Comparison of ENCODE assay signal across 13 cellular contexts in the genomic region with DNA sequence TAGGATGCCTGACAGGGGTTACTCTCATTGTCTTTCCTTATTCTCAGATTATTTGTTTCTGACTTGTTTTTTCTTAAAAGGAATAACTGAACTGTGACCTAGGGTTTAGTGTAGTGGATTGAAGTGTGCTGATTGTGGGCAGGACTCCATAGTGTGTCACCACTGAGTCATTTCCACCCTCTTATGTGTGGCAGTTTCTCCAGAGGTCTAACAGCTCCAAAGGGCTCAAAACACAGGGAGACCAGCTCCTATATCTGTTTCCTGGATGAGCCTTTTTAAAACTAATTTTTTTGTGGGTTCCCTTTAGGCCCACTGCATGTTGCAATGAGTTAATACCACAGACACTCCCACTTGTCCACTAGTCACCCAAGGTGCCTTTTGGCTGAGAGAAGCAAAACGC.
A peak's percentile ranks its signal among the peaks of the same experiment; 100 is the strongest.
DNase-seq lines count a peak whose midpoint lies in the region; ATAC-seq, FAIRE-seq and TF ChIP-seq lines count a peak whose summit lies in the region.
"Had no signal": no experiment of that assay in that cellular context is flagged by ENCODE, and none has a peak within 500 bp of the region (broad histone marks: within the 10 kb centered on the region; RNA-seq: fewer than 3 reads in every experiment).

No MANE protein-coding gene starts in this region.

- DNase-seq in HS-5 (ENCODE audit: low read depth) (peak; percentile 79), RPMI7951 (ENCODE audit: low read depth) (peak; percentile 0), endothelial cell of umbilical vein (ENCODE audit: low read depth, low spot score) (peak; percentile 53), smooth muscle cell (lab: John Stamatoyannopoulos, UW; ENCODE audit: unreplicated experiment) (no peak), H9 (no peak), COLO668 (lab: John Stamatoyannopoulos, UW; ENCODE audit: unreplicated experiment) (no peak)
- DNase-seq: activated T-cell treated with anti-CD3 and anti-CD28 coated beads, Interleukin-2, amount 50 U/mL, for 48 hours; NCI-H187; WERI-Rb-1 had no signal

- H3K9me3 Mint-ChIP-seq in H9 = peaks cover 3 to 4% of the 10 kb centered on the region in 2 experiments; a peak in 2 of 5 replicates
- H3K9me3 Mint-ChIP-seq: brain; stimulated activated memory B cell treated with anti-CD40 and anti-IgM and Interleukin-4, amounts not matched to agents 10 μg/mL and 1 μg/mL and 100 μg/mL, for 72 hours had no signal

- TF ChIP-seq CTCF in endothelial cell of umbilical vein (IDR thresholded peaks at IDR 0.05; ENCODE audit: extremely low read depth in 1 of 2, insufficient read depth in 1 of 2, low read depth in 1 of 2, low read length in 2 of 2) (no peak), smooth muscle cell (IDR thresholded peaks at IDR 0.05; ENCODE audit: borderline replicate concordance, insufficient read depth, poor library complexity, severe bottlenecking) (no peak), H9 (conservative IDR thresholded peaks at IDR 0.05) (no peak)

- no peak for ATAC-seq in HG03571 (IDR thresholded peaks at IDR 0.05; ENCODE audit: unreplicated experiment)
- ATAC-seq: stimulated activated memory B cell treated with anti-CD40 and anti-IgM and Interleukin-4, amounts not matched to agents 10 μg/mL and 1 μg/mL and 100 μg/mL, for 72 hours had no signal

- peak; percentile 76 for FAIRE-seq in endothelial cell of umbilical vein (lab: Jason Lieb, UNC)

- no peaks in the 10 kb centered on the region for H3K79me1 ChIP-seq in H9 (ENCODE audit: insufficient read depth, low read depth, low read length, poor library complexity, severe bottlenecking)

- no peak overlapping the region for H2AK5ac ChIP-seq in H9 (ENCODE audit: insufficient read length, low read length)

- H3K18ac ChIP-seq in H9 (ENCODE audit: insufficient read length, low read depth, low read length) = no peak overlapping the region

- H3T11ph ChIP-seq in H9 (ENCODE audit: low read length) = no peak overlapping the region

- POLR2A ChIA-PET in endothelial cell of umbilical vein (lab: Charles Lee) = no interaction called here

- H2BK20ac ChIP-seq in H9 (ENCODE audit: low read depth, low read length, poor library complexity, severe bottlenecking) = no peak overlapping the region

- no peak overlapping the region for H2BK15ac ChIP-seq in H9 (ENCODE audit: low read depth, low read length)

- no peak overlapping the region for H3K56ac ChIP-seq in H9 (ENCODE audit: insufficient read length, low read depth, low read length)

- H3K9me1 ChIP-seq in endothelial cell of umbilical vein (replicated peaks; ENCODE audit: control insufficient read depth, extremely low read depth, insufficient read depth, low read length) = no peaks in the 10 kb centered on the region

- H4K20me1 ChIP-seq in endothelial cell of umbilical vein (replicated peaks; ENCODE audit: control insufficient read depth, extremely low read depth, insufficient read depth, low read length) = no peaks in the 10 kb centered on the region
- H4K20me1 ChIP-seq in smooth muscle cell (ENCODE audit: low read depth) = no peaks in the 10 kb centered on the region
- H4K20me1 ChIP-seq in H9 (ENCODE audit: control insufficient read depth, insufficient read depth, insufficient read length) = no peaks in the 10 kb centered on the region

- H3K4me1 Mint-ChIP-seq in H9 = peaks cover under 1% of the 10 kb centered on the region in 2 experiments; a peak in 1 of 4 replicates
- H3K4me1 Mint-ChIP-seq: brain; stimulated activated memory B cell treated with anti-CD40 and anti-IgM and Interleukin-4, amounts not matched to agents 10 μg/mL and 1 μg/mL and 100 μg/mL, for 72 hours had no signal

- no peak overlapping the region for H3K4ac ChIP-seq in H9 (ENCODE audit: low read depth, low read length)

- no peak overlapping the region for H3K27ac Mint-ChIP-seq in H9
- H3K27ac Mint-ChIP-seq: brain; stimulated activated memory B cell treated with anti-CD40 and anti-IgM and Interleukin-4, amounts not matched to agents 10 μg/mL and 1 μg/mL and 100 μg/mL, for 72 hours had no signal

- H2AFZ ChIP-seq in endothelial cell of umbilical vein (ENCODE audit: low read depth, low read length) (no peak overlapping the region), smooth muscle cell (ENCODE audit: low read depth) (peak overlapping the region; percentile 69), H9 (ENCODE audit: low read length) (no peak overlapping the region)

- no peak overlapping the region for H2BK5ac ChIP-seq in H9 (ENCODE audit: insufficient read length, low read length)

- no peak overlapping the region for H3K4me3 Mint-ChIP-seq in H9
- H3K4me3 Mint-ChIP-seq: brain; stimulated activated memory B cell treated with anti-CD40 and anti-IgM and Interleukin-4, amounts not matched to agents 10 μg/mL and 1 μg/mL and 100 μg/mL, for 72 hours had no signal

- H3K36me3 ChIP-seq in endothelial cell of umbilical vein (ENCODE audit: control insufficient read depth in 2 of 2, extremely low read depth in 1 of 2, insufficient read depth in 2 of 2, low read length in 2 of 2) (no peaks in the 10 kb centered on the region), smooth muscle cell (ENCODE audit: low read depth) (no peaks in the 10 kb centered on the region)
- H3K36me3 ChIP-seq: neutrophil, WERI-Rb-1 had no signal

- H3K79me2 ChIP-seq in endothelial cell of umbilical vein (ENCODE audit: control insufficient read depth, insufficient read depth, low read length) = no peaks in the 10 kb centered on the region
- H3K79me2 ChIP-seq in smooth muscle cell (ENCODE audit: low read depth) = no peaks in the 10 kb centered on the region
- no peaks in the 10 kb centered on the region for H3K79me2 ChIP-seq in H9 (ENCODE audit: insufficient read depth, low read length)

- H3K27me3 ChIP-seq in endothelial cell of umbilical vein (ENCODE audit: control insufficient read depth in 2 of 2, insufficient read depth in 2 of 2, low read length in 2 of 2) (no peaks in the 10 kb centered on the region), smooth muscle cell (ENCODE audit: low read depth) (no peaks in the 10 kb centered on the region), H9 (ENCODE audit: insufficient read depth, low read length) (no peaks in the 10 kb centered on the region)
- H3K27me3 ChIP-seq: neutrophil had no signal

- H3K4me1 ChIP-seq in endothelial cell of umbilical vein (ENCODE audit: control insufficient read depth, extremely low read depth, insufficient read depth, low read length) = peaks cover 9% of the 10 kb centered on the region
- H3K4me1 ChIP-seq in smooth muscle cell (ENCODE audit: low read depth) = no peaks in the 10 kb centered on the region
- no peaks in the 10 kb centered on the region for H3K4me1 ChIP-seq in H9 (ENCODE audit: insufficient read depth, low read length)

- no peak overlapping the region for H2BK120ac ChIP-seq in H9 (ENCODE audit: low read depth, low read length, poor library complexity, severe bottlenecking)

- no peak overlapping the region for H2BK12ac ChIP-seq in H9 (ENCODE audit: insufficient read length, low read depth, low read length)

- TF ChIP-seq POLR2A in endothelial cell of umbilical vein (IDR thresholded peaks at IDR 0.05; ENCODE audit: low read depth, low read length) = no peak

- H3K23ac ChIP-seq in H9 (ENCODE audit: insufficient read length, low read depth, low read length) = no peak overlapping the region

- intact Hi-C loops in endothelial cell of umbilical vein (cut with micrococcal nuclease) = loop anchor here (5.0 kb wide), 1 partner anchor 42 kb away; no protein-coding TSS in a partner anchor

- H3K9me3 ChIP-seq in endothelial cell of umbilical vein (replicated peaks; ENCODE audit: control insufficient read depth, insufficient read depth, low read length) (no peaks in the 10 kb centered on the region), smooth muscle cell (replicated peaks; ENCODE audit: low read depth) (no peaks in the 10 kb centered on the region), H9 (ENCODE audit: control insufficient read depth, low read depth, low read length) (no peaks in the 10 kb centered on the region)
- H3K9me3 ChIP-seq: neutrophil had no signal

- H4K91ac ChIP-seq in H9 (ENCODE audit: insufficient read length, low read depth, low read length) = no peak overlapping the region

- no peaks in the 10 kb centered on the region for H3K23me2 ChIP-seq in H9 (ENCODE audit: insufficient read length, low read depth, low read length, poor library complexity, severe bottlenecking)

- H4K5ac ChIP-seq in H9 (ENCODE audit: insufficient read length, low read depth, low read length) = no peak overlapping the region

- dilution Hi-C loops in endothelial cell of umbilical vein (cut with MboI; ENCODE audit: extremely low pct_ligation_motif_present, low sequenced_read_pairs) = no loop called here

- H3K4me2 ChIP-seq in endothelial cell of umbilical vein (ENCODE audit: insufficient read depth, low read length) (peak overlapping the region; percentile 62), smooth muscle cell (peak overlapping the region; percentile 55), H9 (ENCODE audit: insufficient read depth, insufficient read length, low read length) (no peak overlapping the region)

- H3K36me3 Mint-ChIP-seq in H9 (ENCODE audit: insufficient read depth in 1 of 3, low read depth in 3 of 3) = peaks cover 0 to 9% (median 4%) of the 10 kb centered on the region in 3 experiments; a peak in 3 of 7 replicates
- H3K36me3 Mint-ChIP-seq: brain; stimulated activated memory B cell treated with anti-CD40 and anti-IgM and Interleukin-4, amounts not matched to agents 10 μg/mL and 1 μg/mL and 100 μg/mL, for 72 hours had no signal

- H3K27ac ChIP-seq in endothelial cell of umbilical vein (ENCODE audit: insufficient read depth, low read depth, low read length) (peak overlapping the region; percentile 11), smooth muscle cell (ENCODE audit: low read depth) (no peak overlapping the region), H9 (ENCODE audit: insufficient read length, low read depth, low read length) (no peak overlapping the region)
- H3K27ac ChIP-seq: neutrophil, WERI-Rb-1 had no signal

- H3K4me3 ChIP-seq in endothelial cell of umbilical vein (replicated peaks in 1 of 3; ENCODE audit: insufficient read depth in 1 of 3, low read depth in 1 of 3, low read length in 3 of 3) (no peak overlapping the region), smooth muscle cell (no peak overlapping the region)

- WGBS in smooth muscle cell (ENCODE audit: low lambda C conversion rate) = 58% methylated on average over 1 of the region's 1 CpG
- no CpG with 5 or more reads among the region's 1 CpG for WGBS in H9 (ENCODE audit: extremely low coverage, insufficient read length, low lambda C conversion rate)

- no TSS peak for BruUV-seq in endothelial cell of umbilical vein (replicated peaks; lab: Mats Ljungman, UMichigan)

- H3K9ac ChIP-seq in endothelial cell of umbilical vein (replicated peaks; ENCODE audit: extremely low read depth, insufficient read depth, low read length) = no peak overlapping the region
- H3K9ac ChIP-seq in smooth muscle cell (ENCODE audit: low read depth) = no peak overlapping the region
- no peak overlapping the region for H3K9ac ChIP-seq in H9 (ENCODE audit: extremely low read depth, insufficient read length, low read length)

- no peaks in the 10 kb centered on the region for H3K27me3 Mint-ChIP-seq in H9 (ENCODE audit: low read depth)
- H3K27me3 Mint-ChIP-seq: brain; stimulated activated memory B cell treated with anti-CD40 and anti-IgM and Interleukin-4, amounts not matched to agents 10 μg/mL and 1 μg/mL and 100 μg/mL, for 72 hours had no signal

- no peaks in the 10 kb centered on the region for H3F3A ChIP-seq in smooth muscle cell (ENCODE audit: low read depth)

- CTCF ChIA-PET in endothelial cell of umbilical vein (lab: Charles Lee) = no interaction called here

- no peak overlapping the region for H4K8ac ChIP-seq in H9 (replicated peaks; ENCODE audit: insufficient read length, low read depth, low read length)

- no peak overlapping the region for H3K14ac ChIP-seq in H9 (ENCODE audit: insufficient read depth, low read length)

Comparison
In these comparisons a context has a peak if more than half of its experiments do, and no peak if none do; other contexts are left out.
1. DNase-seq: peak in HS-5 (single experiment), RPMI7951 (single experiment) and endothelial cell of umbilical vein (single experiment); none in smooth muscle cell (single experiment), H9 (single experiment) and COLO668 (single experiment).